Comparison of ENCODE assay signal across 8 cellular contexts in the genomic region with DNA sequence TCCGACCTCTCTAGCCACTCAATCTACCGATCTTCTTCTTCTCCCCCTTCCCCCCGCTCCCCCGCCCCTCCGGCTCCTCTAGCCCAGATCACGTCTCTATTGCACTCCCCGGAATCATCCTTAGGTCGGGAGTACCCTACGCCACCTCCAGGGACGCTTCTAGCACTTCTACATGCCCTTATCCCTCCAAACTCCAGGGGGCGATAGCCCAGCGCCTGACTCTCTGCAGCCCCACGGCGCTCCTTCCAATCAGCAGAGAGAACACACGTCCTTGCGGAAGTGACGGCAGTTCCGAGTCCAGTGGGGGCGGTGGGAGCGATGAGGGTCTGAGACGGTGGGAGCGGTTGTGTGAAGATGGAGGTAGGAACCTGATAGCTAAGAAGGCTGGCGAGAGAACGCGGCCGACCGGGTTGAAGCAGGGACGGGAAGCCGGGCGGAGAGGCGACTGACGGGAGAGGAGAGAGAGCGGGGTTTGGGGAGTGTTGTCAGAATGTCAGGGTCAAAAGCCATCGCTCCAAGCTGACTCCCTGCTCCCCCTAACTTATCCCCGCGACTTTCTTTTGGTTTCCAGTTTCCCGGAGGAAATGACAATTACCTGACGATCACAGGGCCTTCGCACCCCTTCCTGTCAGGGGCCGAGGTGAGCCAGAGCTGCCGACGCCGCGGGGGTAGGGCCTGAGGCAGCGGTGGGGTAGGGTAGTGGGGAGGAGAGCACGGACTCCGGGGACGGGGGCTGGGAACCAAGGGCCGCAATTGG. TPM values are rescaled to one million over a fixed set of nuclear protein-coding genes. Genes with fewer than 3 reads are reported as not detected.
A peak's percentile ranks its signal among the peaks of the same experiment; 100 is the strongest.
DNase-seq lines count a peak whose midpoint lies in the region; FAIRE-seq and TF ChIP-seq lines count a peak whose summit lies in the region.

Gene RAB2B (minus strand): TSS at position 35 of the 757 bp plus-strand sequence. CDS start 87 bp downstream, outside the sequence.
Gene TOX4 (plus strand): TSS at position 271 of the 757 bp plus-strand sequence. CDS start 84 bp downstream, at position 355.

- no peaks in the 10 kb centered on the region for H3K27me3 Mint-ChIP-seq in neural progenitor cell (ENCODE audit: insufficient read depth, low read depth)

- TF ChIP-seq POLR2A in H54 (IDR thresholded peaks at IDR 0.05; ENCODE audit: low read depth, low read length): peak; percentile 67

- H3K4me2 ChIP-seq in Loucy (ENCODE audit: low read depth, low read length, poor library complexity, severe bottlenecking) (peak within 1 kb of the TSS; percentile 90), neural progenitor cell (peak within 1 kb of the TSS; percentile 97)

- H3K4me1 ChIP-seq in Loucy (ENCODE audit: insufficient read depth, low read length, poor library complexity, severe bottlenecking): peaks cover 21% of the 10 kb centered on the region
- H3K4me1 ChIP-seq in neural progenitor cell: peaks cover 4% of the 10 kb centered on the region
- H3K4me1 ChIP-seq in subcutaneous abdominal adipose tissue (ENCODE audit: control insufficient read depth in 5 of 5, insufficient read depth in 5 of 5, low read length in 5 of 5): peaks cover 0 to 24% (median 19%) of the 10 kb centered on the region in 5 donors

- H3K27ac Mint-ChIP-seq in neural progenitor cell: peak within 1 kb of the TSS; percentile 95

- H3K79me2 ChIP-seq in Loucy (ENCODE audit: insufficient read depth, low read length): peaks cover 61% of the 10 kb centered on the region
- peaks cover 65% of the 10 kb centered on the region for H3K79me2 ChIP-seq in neural progenitor cell (ENCODE audit: low read depth)

- in situ Hi-C loops in G401 (cut with HindIII; ENCODE audit: low sequenced_read_pairs): no loop called here

- H3K27ac ChIP-seq in neural progenitor cell (peak within 1 kb of the TSS; percentile 48), subcutaneous abdominal adipose tissue (ENCODE audit: low read depth, low read length) (peak within 1 kb of the TSS; percentile 89)

- DNase-seq in G401 (ENCODE audit: low spot score): peak; percentile 100
- peak; percentile 63 for DNase-seq in H54 (ENCODE audit: insufficient read length, low spot score)
- DNase-seq in SHP77 (lab: John Stamatoyannopoulos, UW): peak; percentile 99 to 100
- peak; percentile 94 for DNase-seq in activated gamma-delta T cell treated with Interleukin-2 at 50 U/mL for 16 hours
- peak; percentile 97 to 99 for DNase-seq in foreskin fibroblast
- DNase-seq in neural progenitor cell (ENCODE audit: low spot score): peak; percentile 98

- peak within 1 kb of the TSS; percentile 91 for H3K4me3 ChIP-seq in Loucy (ENCODE audit: low read length, poor library complexity, severe bottlenecking)
- H3K4me3 ChIP-seq in foreskin fibroblast (ENCODE audit: low read depth in 1 of 2, low read length in 2 of 2): peak within 1 kb of the TSS; percentile 97 to 100
- H3K4me3 ChIP-seq in neural progenitor cell: peak within 1 kb of the TSS; percentile 93
- peak within 1 kb of the TSS; percentile 84 to 100 (median 99) for H3K4me3 ChIP-seq in subcutaneous abdominal adipose tissue (ENCODE audit: low read depth in 1 of 5, low read length in 5 of 5)

- TF ChIP-seq CTCF in Loucy (conservative IDR thresholded peaks at IDR 0.05; ENCODE audit: low read length) (peak; percentile 95), foreskin fibroblast (IDR thresholded peaks at IDR 0.05; ENCODE audit: low read depth, low read length) (peak; percentile 99), neural progenitor cell (IDR thresholded peaks at IDR 0.05) (peak; percentile 98)

- H3K9ac ChIP-seq in Loucy (ENCODE audit: low read depth, low read length, poor library complexity, severe bottlenecking): peak within 1 kb of the TSS; percentile 87
- H3K9ac ChIP-seq in neural progenitor cell: peak within 1 kb of the TSS; percentile 87
- peak within 1 kb of the TSS; percentile 87 to 99 (median 98) for H3K9ac ChIP-seq in subcutaneous abdominal adipose tissue (ENCODE audit: low read length in 5 of 5)

- H2AFZ ChIP-seq in Loucy (ENCODE audit: low read length): peak within 1 kb of the TSS; percentile 96
- H2AFZ ChIP-seq in neural progenitor cell (replicated peaks): peak within 1 kb of the TSS; percentile 85

- no peaks in the 10 kb centered on the region for H3F3A ChIP-seq in Loucy (ENCODE audit: low read depth)
- peaks cover 15% of the 10 kb centered on the region for H3F3A ChIP-seq in neural progenitor cell (ENCODE audit: low read depth)

- peaks cover 11% of the 10 kb centered on the region for H3K36me3 Mint-ChIP-seq in neural progenitor cell

- peak within 1 kb of the TSS; percentile 99 for H3K4me3 Mint-ChIP-seq in neural progenitor cell

- no peaks in the 10 kb centered on the region for H3K9me3 Mint-ChIP-seq in neural progenitor cell

- no peaks in the 10 kb centered on the region for H3K9me3 ChIP-seq in Loucy (ENCODE audit: insufficient read depth, low read depth, low read length)
- H3K9me3 ChIP-seq in neural progenitor cell (ENCODE audit: low read depth): no peaks in the 10 kb centered on the region
- no peaks in the 10 kb centered on the region for H3K9me3 ChIP-seq in subcutaneous abdominal adipose tissue (ENCODE audit: control insufficient read depth in 5 of 5, low read length in 5 of 5)

- H3K9me2 ChIP-seq in Loucy (replicated peaks; ENCODE audit: low read depth, low read length): no peaks in the 10 kb centered on the region

- FAIRE-seq in H54 (lab: Jason Lieb, UNC): peak; percentile 84

- H4K20me1 ChIP-seq in Loucy (ENCODE audit: insufficient read depth, low read length, poor library complexity, severe bottlenecking) (peaks cover 8% of the 10 kb centered on the region), neural progenitor cell (ENCODE audit: low read depth) (no peaks in the 10 kb centered on the region)

- peaks cover 22% of the 10 kb centered on the region for H3K4me1 Mint-ChIP-seq in neural progenitor cell

- H3K36me3 ChIP-seq in Loucy (ENCODE audit: insufficient read depth, low read length) (no peaks in the 10 kb centered on the region), neural progenitor cell (peaks cover 6% of the 10 kb centered on the region), subcutaneous abdominal adipose tissue (ENCODE audit: control insufficient read depth in 5 of 5, insufficient read depth in 5 of 5, low read length in 5 of 5) (peaks cover 9 to 26% (median 12%) of the 10 kb centered on the region in 5 donors)

- H3K27me3 ChIP-seq in Loucy (ENCODE audit: insufficient read depth, low read length, poor library complexity, severe bottlenecking): no peaks in the 10 kb centered on the region
- no peaks in the 10 kb centered on the region for H3K27me3 ChIP-seq in neural progenitor cell
- no peaks in the 10 kb centered on the region for H3K27me3 ChIP-seq in subcutaneous abdominal adipose tissue (ENCODE audit: control insufficient read depth in 5 of 5, insufficient read depth in 4 of 5, low read length in 5 of 5)

RNA-seq across cellular contexts. Expression of gene RAB2B, which starts in this region (rescaled TPM):
- total RNA-seq in G401 (2014; rRNA removed; shearing (Covaris generic)): 9.0 and 13.4 TPM in 2 replicates
- 38.5 and 54.2 TPM in 2 replicates for total RNA-seq in neural progenitor cell (ENCODE audit: low replicate concordance)

RNA-seq across cellular contexts. Expression of gene TOX4, which starts in this region (rescaled TPM):
- 45.6 and 56.6 TPM in 2 replicates for total RNA-seq in G401 (2014; rRNA removed; shearing (Covaris generic))
- 34.2 and 35.7 TPM in 2 replicates for total RNA-seq in neural progenitor cell (ENCODE audit: low replicate concordance)

Comparison
In these comparisons a context has a peak if more than half of its experiments do, and no peak if none do; other contexts are left out.
1. Peak in every context shown above with its lines: DNase-seq, H3K4me3 ChIP-seq and H3K27ac ChIP-seq.